20 cellular contexts compared by ENCODE assay signal in genomic region chr12:107145397-107145796, GRCh38. TPM values are rescaled to one million over a fixed set of nuclear protein-coding genes. Genes with fewer than 3 reads are reported as not detected.
A peak's percentile ranks its signal among the peaks of the same experiment; 100 is the strongest.
DNase-seq lines count a peak whose midpoint lies in the region; ATAC-seq and TF ChIP-seq lines count a peak whose summit lies in the region.
"Had no signal": no experiment of that assay in that cellular context is flagged by ENCODE, and none has a peak within 500 bp of the region (broad histone marks: within the 10 kb centered on the region; RNA-seq: fewer than 3 reads in every experiment).

No MANE protein-coding gene starts in this region.

- ATAC-seq in GM19455 (IDR thresholded peaks at IDR 0.05; ENCODE audit: unreplicated experiment): no peak
- ATAC-seq: activated T-helper 17 cell treated with anti-CD3 and anti-CD28 coated beads, Interleukin-2, amount 50 U/mL, for 72 hours had no signal

- in situ Hi-C loops in ACHN (cut with HindIII; ENCODE audit: low pct_ligation_motif_present, low pct_unique_long_range_greater_than_20kb, low sequenced_read_pairs): no loop called here

- DNase-seq in ACHN (peak; percentile 52), M059J (ENCODE audit: low read depth) (peak; percentile 81), amniotic epithelial cell (ENCODE audit: low read depth) (peak; percentile 89), fibroblast of the aortic adventitia (ENCODE audit: low read depth) (peak; percentile 37), middle frontal gyrus (ENCODE audit: extremely low spot score, low spot score) (no peak), DMS 273 treated with DMSO at 0.1 percent for 48 hours (lab: John Stamatoyannopoulos, UW) (no peak), NOMO-1 treated with DMSO at 0.1 percent for 48 hours (lab: John Stamatoyannopoulos, UW; ENCODE audit: unreplicated experiment) (no peak)
- DNase-seq: activated CD4-positive, alpha-beta T cell treated with anti-CD3 and anti-CD28 coated beads, Interleukin-2, amount 10 ng/mL, durations not matched to agents 7 days and 5 days; activated naive CD8-positive, alpha-beta T cell treated with anti-CD3 and anti-CD28 coated beads, Interleukin-2, amount 10 ng/mL, durations not matched to agents 7 days and 5 days; Caco-2; H9; immature natural killer cell; KG1; MV-4-11; NCI-H1694; NCI-H748 treated with DMSO at 0.1 percent for 48 hours; upper lobe of left lung had no signal

- TF ChIP-seq CTCF in fibroblast of the aortic adventitia (IDR thresholded peaks at IDR 0.05; ENCODE audit: insufficient read depth, low read length): no peak

- H3K4me3 ChIP-seq in fibroblast of the aortic adventitia (ENCODE audit: low read depth, low read length): no peak overlapping the region
- H3K4me3 ChIP-seq: coronary artery, upper lobe of left lung had no signal

RNA-seq across cellular contexts. Expression of gene CRY1, which starts 52.0 kb away (rescaled TPM):
- total RNA-seq in M059J (2014; rRNA removed; shearing (Covaris generic)): 16.1 and 16.2 TPM in 2 replicates
- 16.1 and 19.2 TPM in 2 replicates for total RNA-seq in fibroblast of the aortic adventitia (ENCODE audit: low replicate concordance)

Comparison
In these comparisons a context has a peak if more than half of its experiments do, and no peak if none do; other contexts are left out.
1. DNase-seq: peak in ACHN (single experiment), M059J (single experiment), amniotic epithelial cell (single experiment) and fibroblast of the aortic adventitia (single experiment); none in middle frontal gyrus (single experiment), DMS 273 treated with DMSO at 0.1 percent for 48 hours (single experiment) and NOMO-1 treated with DMSO at 0.1 percent for 48 hours (single experiment).